23 cellular contexts compared by ENCODE assay signal in genomic region chr21:15870819-15871218, GRCh38.
DNase-seq lines count a peak whose midpoint lies in the region; ATAC-seq and TF ChIP-seq lines count a peak whose summit lies in the region.
"Had no signal": no experiment of that assay in that cellular context is flagged by ENCODE, and none has a peak within 500 bp of the region (broad histone marks: within the 10 kb centered on the region; RNA-seq: fewer than 3 reads in every experiment).

No MANE protein-coding gene starts in this region.

- POLR2A ChIA-PET in GM10248 (lab: Yijun Ruan, JAX): no interaction called here

- DNase-seq in GM10248 (ENCODE audit: extremely low spot score) (peak; percentile 10), SKM-1 (lab: John Stamatoyannopoulos, UW; ENCODE audit: unreplicated experiment) (no peak), GM03348 (ENCODE audit: low spot score) (no peak), hypothalamus (lab: John Stamatoyannopoulos, UW) (no peak)
- no peak for DNase-seq in activated CD4-positive, alpha-beta T cell treated with anti-CD3 and anti-CD28 coated beads for 1 hour
- DNase-seq: activated CD4-positive, alpha-beta T cell treated with anti-CD3 and anti-CD28 coated beads, Interleukin-2, amount 10 ng/mL, durations not matched to agents 24 days and 14 days; activated naive CD8-positive, alpha-beta T cell treated with anti-CD3 and anti-CD28 coated beads, Interleukin-2, amount 10 ng/mL, durations not matched to agents 7 days and 5 days; activated T-cell treated with anti-CD3 and anti-CD28 coated beads, Interleukin-2, amount 50 U/mL, for 4 hours; CD4-positive, alpha-beta memory T cell; effector memory CD8-positive, alpha-beta T cell; H7; left ventricle myocardium superior; NCI-H146; NCI-H446 treated with DMSO at 0.1 percent for 48 hours; posterior cingulate gyrus; SJCRH30; spleen; T-helper 9 cell had no signal

- CTCF ChIA-PET in GM10248 (lab: Yijun Ruan, JAX): no interaction called here

- no peak for TF ChIP-seq CTCF in GM10248 (IDR thresholded peaks at IDR 0.05; ENCODE audit: control extremely low read depth, extremely low read depth, low read depth, missing control alignments)

- ATAC-seq in GM19438 (IDR thresholded peaks at IDR 0.05; ENCODE audit: low read depth, unreplicated experiment) (peak; percentile 61), HG02938 (IDR thresholded peaks at IDR 0.05; ENCODE audit: unreplicated experiment) (peak; percentile 65), HG03571 (IDR thresholded peaks at IDR 0.05; ENCODE audit: unreplicated experiment) (peak; percentile 45)
- ATAC-seq: A549; activated T-cell treated with anti-CD3 and anti-CD28 coated beads, Interleukin-2, amount 50 U/mL, for 4 hours; effector memory CD8-positive, alpha-beta T cell; left ventricle myocardium superior; stimulated activated memory B cell treated with anti-CD40 and anti-IgM and Interleukin-4, amounts not matched to agents 10 μg/mL and 1 μg/mL and 100 μg/mL, for 72 hours had no signal
